In genomic region chr3:120461416-120461815, GRCh38 we compare ENCODE assay signal across 19 cellular contexts. TPM values are rescaled to one million over a fixed set of nuclear protein-coding genes. Genes with fewer than 3 reads are reported as not detected.
DNase-seq lines count a peak whose midpoint lies in the region; ATAC-seq, FAIRE-seq and TF ChIP-seq lines count a peak whose summit lies in the region.
"Had no signal": no experiment of that assay in that cellular context is flagged by ENCODE, and none has a peak within 500 bp of the region (broad histone marks: within the 10 kb centered on the region; RNA-seq: fewer than 3 reads in every experiment).

No MANE protein-coding gene starts in this region.

- H3K36me3 Mint-ChIP-seq in astrocyte (ENCODE audit: low read depth, unreplicated experiment): no peaks in the 10 kb centered on the region
- H3K36me3 Mint-ChIP-seq: CD4-positive, alpha-beta memory T cell had no signal

- ATAC-seq in GM19023 (IDR thresholded peaks at IDR 0.05; ENCODE audit: unreplicated experiment) (no peak), HG03432 (IDR thresholded peaks at IDR 0.05; ENCODE audit: unreplicated experiment) (no peak)
- ATAC-seq: Panc1 had no signal

- peaks cover 7% of the 10 kb centered on the region for H3K4me1 ChIP-seq in MM.1S (ENCODE audit: low read length)
- no peaks in the 10 kb centered on the region for H3K4me1 ChIP-seq in astrocyte (ENCODE audit: insufficient read depth, low read length)
- H3K4me1 ChIP-seq: HAP-1 had no signal

- FAIRE-seq in astrocyte (lab: Jason Lieb, UNC): no peak
- FAIRE-seq: GM19239 had no signal

- H3K9me2 ChIP-seq in MM.1S (replicated peaks; ENCODE audit: insufficient read depth, low read length): no peaks in the 10 kb centered on the region

- no peaks in the 10 kb centered on the region for H3K36me3 ChIP-seq in MM.1S (replicated peaks; ENCODE audit: insufficient read depth, low read length)
- H3K36me3 ChIP-seq in astrocyte (ENCODE audit: insufficient read depth, low read length): no peaks in the 10 kb centered on the region
- H3K36me3 ChIP-seq: HAP-1 had no signal

- H3K27ac Mint-ChIP-seq in astrocyte (ENCODE audit: unreplicated experiment): no peak overlapping the region
- H3K27ac Mint-ChIP-seq: B cell; CD4-positive, alpha-beta memory T cell had no signal

- H3K27ac ChIP-seq in MM.1S (ENCODE audit: low read length): no peak overlapping the region
- H3K27ac ChIP-seq in astrocyte (ENCODE audit: low read depth, low read length): no peak overlapping the region

- no peaks in the 10 kb centered on the region for H4K20me1 ChIP-seq in MM.1S (ENCODE audit: insufficient read depth, low read length)
- no peaks in the 10 kb centered on the region for H4K20me1 ChIP-seq in astrocyte (ENCODE audit: insufficient read depth, low read length)

- no peaks in the 10 kb centered on the region for H3K27me3 Mint-ChIP-seq in astrocyte (ENCODE audit: low read depth, unreplicated experiment)

- no peak overlapping the region for H2AFZ ChIP-seq in MM.1S (ENCODE audit: low read length)
- H2AFZ ChIP-seq in astrocyte (ENCODE audit: low read depth, low read length): peak overlapping the region; percentile 57

- no peaks in the 10 kb centered on the region for H3K9me3 ChIP-seq in MM.1S (replicated peaks; ENCODE audit: insufficient read depth, low read length)
- H3K9me3 ChIP-seq in astrocyte (ENCODE audit: insufficient read depth, low read depth, low read length): no peaks in the 10 kb centered on the region
- H3K9me3 ChIP-seq: HAP-1 had no signal

- no peak overlapping the region for H3K4me3 ChIP-seq in MM.1S (ENCODE audit: low read length)
- H3K4me3 ChIP-seq in astrocyte (ENCODE audit: insufficient read depth, low read depth, low read length): no peak overlapping the region
- H3K4me3 ChIP-seq: HAP-1 had no signal

- peaks cover 17% of the 10 kb centered on the region for H3K4me1 Mint-ChIP-seq in astrocyte (ENCODE audit: low read depth, unreplicated experiment)
- H3K4me1 Mint-ChIP-seq: B cell had no signal

- no peaks in the 10 kb centered on the region for H3F3A ChIP-seq in MM.1S (ENCODE audit: insufficient read depth, low read length)

- H3K79me2 ChIP-seq in MM.1S (ENCODE audit: low read length): no peaks in the 10 kb centered on the region
- no peaks in the 10 kb centered on the region for H3K79me2 ChIP-seq in astrocyte (ENCODE audit: insufficient read depth, low read length)

- H3K9ac ChIP-seq in MM.1S (ENCODE audit: low read length): no peak overlapping the region
- no peak overlapping the region for H3K9ac ChIP-seq in astrocyte (ENCODE audit: low read length)

- H3K27me3 ChIP-seq in MM.1S (replicated peaks; ENCODE audit: insufficient read depth, low read length) (no peaks in the 10 kb centered on the region), astrocyte (ENCODE audit: insufficient read depth, low read length) (no peaks in the 10 kb centered on the region)

- DNase-seq in GM13977 (ENCODE audit: low spot score): no peak
- DNase-seq in MM.1S: no peak
- DNase-seq in astrocyte (ENCODE audit: low read depth): no peak
- peak; percentile 29 for DNase-seq in pons (ENCODE audit: low spot score)
- DNase-seq in NCI-H2029 (lab: John Stamatoyannopoulos, UW): no peak
- DNase-seq in activated T-cell treated with anti-CD3 and anti-CD28 coated beads, Interleukin-2, amount 50 U/mL, for 1 hour: no peak
- DNase-seq: CD4-positive, alpha-beta memory T cell; DMS79; GF-D8; KG1; NCI-H1092 treated with DMSO at 0.1 percent for 48 hours; NCI-H510A treated with DMSO at 0.1 percent for 48 hours; Right ventricle myocardium superior had no signal

- H3K4me3 Mint-ChIP-seq in astrocyte (ENCODE audit: unreplicated experiment): no peak overlapping the region
- H3K4me3 Mint-ChIP-seq: B cell; CD4-positive, alpha-beta memory T cell had no signal

- H3K9me3 Mint-ChIP-seq in astrocyte (ENCODE audit: unreplicated experiment): peaks cover 5% of the 10 kb centered on the region

- TF ChIP-seq CTCF in GM13977 (IDR thresholded peaks at IDR 0.05; ENCODE audit: extremely low read depth, insufficient read depth, missing control alignments): peak; percentile 3
- no peak for TF ChIP-seq CTCF in MM.1S (IDR thresholded peaks at IDR 0.05; ENCODE audit: low read length)
- no peak for TF ChIP-seq CTCF in astrocyte (IDR thresholded peaks at IDR 0.05; ENCODE audit: insufficient read depth, low read depth, low read length)

- in situ Hi-C loops in GM13977 (cut with MboI; ENCODE audit: low pct_unique_long_range_greater_than_20kb, low sequenced_read_pairs, unreplicated experiment): no loop called here

- H3K4me2 ChIP-seq in MM.1S (ENCODE audit: low read depth, low read length) (peak overlapping the region; percentile 13; the same call in 1 of the 2 replicates), astrocyte (ENCODE audit: low read length) (peak overlapping the region; percentile 33)

RNA-seq across cellular contexts. Expression of gene FSTL1, which starts 10.6 kb away (rescaled TPM):
- 1,010 and 1,056 TPM in 2 replicates for total RNA-seq in astrocyte
- total RNA-seq: B cell had no signal
